30 cellular contexts compared by ENCODE assay signal in genomic region chr11:69472766-69473519, GRCh38. TPM values are rescaled to one million over a fixed set of nuclear protein-coding genes. Genes with fewer than 3 reads are reported as not detected.
A peak's percentile ranks its signal among the peaks of the same experiment; 100 is the strongest.
DNase-seq lines count a peak whose midpoint lies in the region; ATAC-seq, FAIRE-seq and TF ChIP-seq lines count a peak whose summit lies in the region.
"Had no signal": no experiment of that assay in that cellular context is flagged by ENCODE, and none has a peak within 500 bp of the region (broad histone marks: within the 10 kb centered on the region; RNA-seq: fewer than 3 reads in every experiment).

No MANE protein-coding gene starts in this region.

- H3K4me1 ChIP-seq in lower lobe of right lung (no peaks in the 10 kb centered on the region), GM23248 (ENCODE audit: insufficient read depth) (no peaks in the 10 kb centered on the region)
- no peaks in the 10 kb centered on the region for H3K4me1 ChIP-seq in effector memory CD4-positive, alpha-beta T cell (ENCODE audit: control insufficient read depth, insufficient read depth, low read length, poor library complexity, severe bottlenecking)

- no peaks in the 10 kb centered on the region for H3K9me3 ChIP-seq in lower lobe of right lung
- H3K9me3 ChIP-seq in GM23248 (ENCODE audit: low read depth), result no peaks in the 10 kb centered on the region
- no peaks in the 10 kb centered on the region for H3K9me3 ChIP-seq in effector memory CD4-positive, alpha-beta T cell (ENCODE audit: control insufficient read depth, low read length)

- no peak overlapping the region for H2AFZ ChIP-seq in GM23248

- H3K36me3 ChIP-seq in bronchial epithelial cell (ENCODE audit: control insufficient read depth, insufficient read depth, low read length), result no peaks in the 10 kb centered on the region
- H3K36me3 ChIP-seq in lower lobe of right lung, result no peaks in the 10 kb centered on the region
- H3K36me3 ChIP-seq in GM23248 (ENCODE audit: low read depth), result no peaks in the 10 kb centered on the region
- no peaks in the 10 kb centered on the region for H3K36me3 ChIP-seq in effector memory CD4-positive, alpha-beta T cell (ENCODE audit: control insufficient read depth, insufficient read depth, low read length)
- H3K36me3 ChIP-seq: BLaER1 had no signal

- H4K20me1 ChIP-seq in GM23248 (ENCODE audit: insufficient read depth), result no peaks in the 10 kb centered on the region
- H4K20me1 ChIP-seq: BLaER1 had no signal

- ATAC-seq in lower lobe of right lung, result no peak
- peak; percentile 31 for ATAC-seq in stimulated activated memory B cell treated with anti-CD40 and anti-IgM and Interleukin-4, amounts not matched to agents 10 μg/mL and 1 μg/mL and 100 μg/mL, for 72 hours

- no peaks in the 10 kb centered on the region for H3F3A ChIP-seq in GM23248 (ENCODE audit: insufficient read depth)

- H3K27me3 ChIP-seq in bronchial epithelial cell (ENCODE audit: control insufficient read depth, insufficient read depth, low read length), result no peaks in the 10 kb centered on the region
- H3K27me3 ChIP-seq in lower lobe of right lung (ENCODE audit: low read depth), result no peaks in the 10 kb centered on the region
- H3K27me3 ChIP-seq in GM23248 (replicated peaks; ENCODE audit: insufficient read depth), result no peaks in the 10 kb centered on the region
- no peaks in the 10 kb centered on the region for H3K27me3 ChIP-seq in effector memory CD4-positive, alpha-beta T cell (replicated peaks; ENCODE audit: control insufficient read depth, insufficient read depth, low read length, poor library complexity, severe bottlenecking)
- H3K27me3 ChIP-seq: BLaER1 had no signal

- in situ Hi-C loops in GM23248 (cut with MboI), result no loop called here

- H3K79me2 ChIP-seq in GM23248 (ENCODE audit: insufficient read depth), result no peaks in the 10 kb centered on the region

- peaks cover 1% of the 10 kb centered on the region for H3K4me1 Mint-ChIP-seq in stimulated activated memory B cell treated with anti-CD40 and anti-IgM and Interleukin-4, amounts not matched to agents 10 μg/mL and 1 μg/mL and 100 μg/mL, for 72 hours

- no peak overlapping the region for H3K9ac ChIP-seq in GM23248
- H3K9ac ChIP-seq: BLaER1 had no signal

- no peak overlapping the region for H3K27ac Mint-ChIP-seq in stimulated activated memory B cell treated with anti-CD40 and anti-IgM and Interleukin-4, amounts not matched to agents 10 μg/mL and 1 μg/mL and 100 μg/mL, for 72 hours
- H3K27ac Mint-ChIP-seq: CD4-positive, alpha-beta T cell; H9; HFFc6 had no signal

- intact Hi-C loops in lower lobe of right lung (cut with DNase I), result no loop called here

- WGBS in GM23248 (ENCODE audit: low coverage in 1 of 2, low lambda C conversion rate in 2 of 2, missing lambda C conversion rate in 2 of 2), 2 experiments, result 85 to 89% methylated on average over 10 of the region's 10 CpGs

- TF ChIP-seq CTCF in bronchial epithelial cell (IDR thresholded peaks at IDR 0.05; ENCODE audit: insufficient read depth, low read length, severe bottlenecking) (no peak), lower lobe of right lung (IDR thresholded peaks at IDR 0.05) (no peak), foreskin fibroblast (IDR thresholded peaks at IDR 0.05; ENCODE audit: low read depth, low read length) (no peak)

- no peak overlapping the region for H3K4me2 ChIP-seq in GM23248 (ENCODE audit: unreplicated experiment)
- H3K4me2 ChIP-seq: BLaER1 had no signal

- peaks cover 5% of the 10 kb centered on the region for H3K9me3 Mint-ChIP-seq in stimulated activated memory B cell treated with anti-CD40 and anti-IgM and Interleukin-4, amounts not matched to agents 10 μg/mL and 1 μg/mL and 100 μg/mL, for 72 hours
- H3K9me3 Mint-ChIP-seq: CD4-positive, alpha-beta T cell had no signal

- peak; percentile 13 for FAIRE-seq in bronchial epithelial cell (lab: Jason Lieb, UNC)
- FAIRE-seq: GM12892, RCC 7860 had no signal

- peaks cover 29% of the 10 kb centered on the region for H3K27me3 Mint-ChIP-seq in stimulated activated memory B cell treated with anti-CD40 and anti-IgM and Interleukin-4, amounts not matched to agents 10 μg/mL and 1 μg/mL and 100 μg/mL, for 72 hours

- H3K9me2 ChIP-seq in GM23248 (ENCODE audit: insufficient read depth), result no peaks in the 10 kb centered on the region

- DNase-seq in NK-92 treated with Interleukin-12 subunit alpha and Interleukin-12 subunit beta, amount 100 ng/mL, for 24 hours (lab: John Stamatoyannopoulos, UW), result peak; percentile 37
- DNase-seq in NK-92 (lab: John Stamatoyannopoulos, UW; ENCODE audit: unreplicated experiment), result no peak
- no peak for DNase-seq in bronchial epithelial cell (ENCODE audit: low read depth)
- peak; percentile 14 for DNase-seq in lower lobe of right lung
- no peak for DNase-seq in GM23248
- no peak for DNase-seq in effector memory CD4-positive, alpha-beta T cell
- no peak for DNase-seq in foreskin fibroblast
- DNase-seq: ACHN; Caco-2; CD4-positive, alpha-beta T cell; DMS153; H9; HFFc6; MM.1S; NCI-H1092; NCI-H1436 treated with DMSO at 0.1 percent for 48 hours; NCI-H2029 treated with DMSO at 0.1 percent for 48 hours; NCI-H226; NCI-H524; NCI-H774; OCI-M1; SHP77 had no signal

- H3K4me3 Mint-ChIP-seq in stimulated activated memory B cell treated with anti-CD40 and anti-IgM and Interleukin-4, amounts not matched to agents 10 μg/mL and 1 μg/mL and 100 μg/mL, for 72 hours, result no peak overlapping the region
- H3K4me3 Mint-ChIP-seq: CD4-positive, alpha-beta T cell; H9; HFFc6 had no signal

- H3K27ac ChIP-seq in lower lobe of right lung (no peak overlapping the region), GM23248 (no peak overlapping the region)
- no peak overlapping the region for H3K27ac ChIP-seq in effector memory CD4-positive, alpha-beta T cell (ENCODE audit: insufficient read depth, low read length, poor library complexity, severe bottlenecking)
- H3K27ac ChIP-seq: 22Rv1, BLaER1, SK-N-MC had no signal

- no peaks in the 10 kb centered on the region for H3K36me3 Mint-ChIP-seq in stimulated activated memory B cell treated with anti-CD40 and anti-IgM and Interleukin-4, amounts not matched to agents 10 μg/mL and 1 μg/mL and 100 μg/mL, for 72 hours

- H3K4me3 ChIP-seq in bronchial epithelial cell (ENCODE audit: low read depth, low read length) (no peak overlapping the region), lower lobe of right lung (no peak overlapping the region), GM23248 (no peak overlapping the region), foreskin fibroblast (ENCODE audit: low read depth in 1 of 2, low read length in 2 of 2) (no peak overlapping the region)
- no peak overlapping the region for H3K4me3 ChIP-seq in effector memory CD4-positive, alpha-beta T cell (ENCODE audit: insufficient read depth, low read depth, low read length, poor library complexity, severe bottlenecking)
- H3K4me3 ChIP-seq: BLaER1, SK-N-MC had no signal

RNA-seq across cellular contexts. Expression of gene LINC01488, which starts 8.5 kb away (rescaled TPM):
- total RNA-seq in bronchial epithelial cell, result not detected in 2 replicates
- not detected for total RNA-seq in lower lobe of right lung
- total RNA-seq in GM23248 (2014; rRNA removed; shearing (Covaris generic)), result not detected in 2 replicates
- polyA plus RNA-seq in GM23248 (2016; fragmentation: Nextera tagmentation; extraction: Ambion mirVana), result not detected in 2 replicates
- total RNA-seq: Caco-2; CD4-positive, alpha-beta T cell; G401; H9; HFFc6; LHCN-M2 had no signal

Comparison
In these comparisons a context has a peak if more than half of its experiments do, and no peak if none do; other contexts are left out.
1. DNase-seq: peak in NK-92 treated with Interleukin-12 subunit alpha and Interleukin-12 subunit beta, amount 100 ng/mL, for 24 hours (single experiment) and lower lobe of right lung (single experiment); none in NK-92 (single experiment), bronchial epithelial cell (single experiment), GM23248 (single experiment), effector memory CD4-positive, alpha-beta T cell (0 of 3) and foreskin fibroblast (0 of 2).